In the genomic region with DNA sequence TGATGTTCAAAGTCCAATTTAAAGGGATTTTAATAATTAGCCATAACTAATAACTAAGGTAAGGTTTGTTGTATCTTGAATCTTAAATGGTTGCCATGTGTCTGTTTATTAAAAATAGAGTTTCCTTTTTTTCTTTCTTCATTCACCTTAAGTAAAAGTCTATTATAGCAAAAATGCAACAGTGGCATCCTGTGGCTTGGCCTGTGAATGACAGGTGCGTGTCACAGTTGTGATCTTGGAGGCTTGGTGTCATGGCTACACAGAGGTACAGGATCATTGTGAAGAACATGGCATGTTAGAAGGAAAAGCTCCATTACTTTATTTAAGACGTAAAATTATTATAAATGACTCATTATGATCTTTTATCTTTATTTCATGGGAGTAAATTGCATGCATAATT, we compare ENCODE assay signal across 12 cellular contexts.
DNase-seq lines count a peak whose midpoint lies in the region; ATAC-seq, FAIRE-seq and TF ChIP-seq lines count a peak whose summit lies in the region.
"Had no signal": no experiment of that assay in that cellular context is flagged by ENCODE, and none has a peak within 500 bp of the region (broad histone marks: within the 10 kb centered on the region; RNA-seq: fewer than 3 reads in every experiment).

No MANE protein-coding gene starts in this region.

- H3K27ac Mint-ChIP-seq in MCF 10A (ENCODE audit: low read depth, unreplicated experiment): no peak overlapping the region
- H3K27ac Mint-ChIP-seq: activated naive CD4-positive, alpha-beta T cell treated with anti-CD3 and anti-CD28 coated beads, Interleukin-2, amount 50 U/mL, for 72 hours; CD4-positive, CD25-positive, alpha-beta regulatory T cell had no signal

- H3K79me2 ChIP-seq in GM23248 (ENCODE audit: insufficient read depth): no peaks in the 10 kb centered on the region

- no peaks in the 10 kb centered on the region for H3K9me2 ChIP-seq in GM23248 (ENCODE audit: insufficient read depth)

- in situ Hi-C loops in GM23248 (cut with MboI): no loop called here

- DNase-seq in MCF 10A (ENCODE audit: unreplicated experiment): peak; percentile 29
- DNase-seq in breast epithelium (ENCODE audit: low spot score in 2 of 2): no peak
- DNase-seq in NCI-H748 treated with DMSO at 0.1 percent for 48 hours (lab: John Stamatoyannopoulos, UW): peak; percentile 27
- peak; percentile 85 for DNase-seq in small intestine
- no peak for DNase-seq in GM23248
- no peak for DNase-seq in hippocampal formation (lab: John Stamatoyannopoulos, UW)
- no peak for DNase-seq in SW 1271 (lab: John Stamatoyannopoulos, UW)
- DNase-seq: stimulated activated CD8-positive, alpha-beta memory T cell treated with anti-CD3 and anti-CD28 coated beads, Interleukin-4, amount 100 ng/mL, for 48 hours had no signal

- H3K27me3 Mint-ChIP-seq in MCF 10A (ENCODE audit: insufficient read depth, unreplicated experiment): no peaks in the 10 kb centered on the region

- H3K27me3 ChIP-seq in breast epithelium (no peaks in the 10 kb centered on the region), small intestine (ENCODE audit: control insufficient read depth in 2 of 2, insufficient read depth in 2 of 2, low read length in 2 of 2) (no peaks in the 10 kb centered on the region), GM23248 (replicated peaks; ENCODE audit: insufficient read depth) (peaks cover 3% of the 10 kb centered on the region)

- TF ChIP-seq POLR2A in breast epithelium (IDR thresholded peaks at IDR 0.05): no peak

- no peak overlapping the region for H3K4me3 Mint-ChIP-seq in MCF 10A (ENCODE audit: unreplicated experiment)
- H3K4me3 Mint-ChIP-seq: neural crest cell had no signal

- H3K27ac ChIP-seq in breast epithelium (no peak overlapping the region), small intestine (ENCODE audit: low read depth in 1 of 2, low read length in 1 of 2) (no peak overlapping the region), GM23248 (no peak overlapping the region)

- intact Hi-C loops in MCF 10A (cut with micrococcal nuclease): loop anchor here (5.0 kb wide), 1 partner anchor 46 kb away; no protein-coding TSS in a partner anchor
- intact Hi-C loops in breast epithelium (cut with DNase I; ENCODE audit: low total_unique reads): no loop called here

- no peaks in the 10 kb centered on the region for H3F3A ChIP-seq in GM23248 (ENCODE audit: insufficient read depth)

- 18 to 59% (median 33%) methylated on average over 2 of the region's 2 CpGs for WGBS in small intestine, 3 donors
- 80 to 83% methylated on average over 2 of the region's 2 CpGs for WGBS in GM23248 (ENCODE audit: low coverage in 1 of 2, low lambda C conversion rate in 2 of 2, missing lambda C conversion rate in 2 of 2), 2 experiments

- H2AFZ ChIP-seq in GM23248: no peak overlapping the region

- CTCF ChIA-PET in MCF 10A (lab: Yijun Ruan, JAX): interaction anchor here (0.6 to 1.0 kb wide), 4 partner anchors 12 to 260 kb away, joined by 3 to 5 read pairs (median 4); no protein-coding TSS in a partner anchor

- H3K4me1 ChIP-seq in breast epithelium: no peaks in the 10 kb centered on the region
- H3K4me1 ChIP-seq in small intestine (ENCODE audit: control insufficient read depth in 2 of 2, insufficient read depth in 1 of 2, low read depth in 1 of 2, low read length in 1 of 2): no peaks in the 10 kb centered on the region
- 0 out of 2 replicates have a peak, but pooled peaks cover 4% of the 10 kb centered on the region for H3K4me1 ChIP-seq in GM23248 (ENCODE audit: insufficient read depth)

- peak; percentile 32 for ATAC-seq in HG02798 (IDR thresholded peaks at IDR 0.05; ENCODE audit: poor library complexity, unreplicated experiment)
- ATAC-seq: activated naive CD4-positive, alpha-beta T cell treated with anti-CD3 and anti-CD28 coated beads, Interleukin-2, amount 50 U/mL, for 72 hours had no signal

- H3K9me3 ChIP-seq in breast epithelium: no peaks in the 10 kb centered on the region
- H3K9me3 ChIP-seq in small intestine (ENCODE audit: control insufficient read depth, low read depth): no peaks in the 10 kb centered on the region
- no peaks in the 10 kb centered on the region for H3K9me3 ChIP-seq in GM23248 (ENCODE audit: low read depth)

- BruUV-seq in MCF 10A (replicated peaks; lab: Mats Ljungman, UMichigan): no TSS peak

- no peaks in the 10 kb centered on the region for H3K36me3 Mint-ChIP-seq in MCF 10A (ENCODE audit: insufficient read depth, unreplicated experiment)
- H3K36me3 Mint-ChIP-seq: activated naive CD4-positive, alpha-beta T cell treated with anti-CD3 and anti-CD28 coated beads, Interleukin-2, amount 50 U/mL, for 72 hours; CD4-positive, CD25-positive, alpha-beta regulatory T cell had no signal

- POLR2A ChIA-PET in MCF 10A (lab: Yijun Ruan, JAX): no interaction called here

- H3K9ac ChIP-seq in GM23248: no peak overlapping the region

- H3K4me1 Mint-ChIP-seq in MCF 10A (ENCODE audit: insufficient read depth, unreplicated experiment): peaks cover 12% of the 10 kb centered on the region

- no peaks in the 10 kb centered on the region for H3K9me3 Mint-ChIP-seq in MCF 10A (ENCODE audit: unreplicated experiment)
- H3K9me3 Mint-ChIP-seq: activated naive CD4-positive, alpha-beta T cell treated with anti-CD3 and anti-CD28 coated beads, Interleukin-2, amount 50 U/mL, for 72 hours had no signal

- H4K20me1 ChIP-seq in GM23248 (ENCODE audit: insufficient read depth): no peaks in the 10 kb centered on the region

- no peak overlapping the region for H3K4me2 ChIP-seq in GM23248 (ENCODE audit: unreplicated experiment)

- no peaks in the 10 kb centered on the region for H3K36me3 ChIP-seq in breast epithelium
- no peaks in the 10 kb centered on the region for H3K36me3 ChIP-seq in small intestine (ENCODE audit: control insufficient read depth in 2 of 2, insufficient read depth in 2 of 2, low read length in 2 of 2)
- no peaks in the 10 kb centered on the region for H3K36me3 ChIP-seq in GM23248 (ENCODE audit: low read depth)

- TF ChIP-seq CTCF in MCF 10A (IDR thresholded peaks at IDR 0.05; ENCODE audit: unreplicated experiment) (peak; percentile 15), breast epithelium (IDR thresholded peaks at IDR 0.05) (no peak)

- H3K4me3 ChIP-seq in breast epithelium: no peak overlapping the region
- no peak overlapping the region for H3K4me3 ChIP-seq in small intestine (ENCODE audit: low read depth in 1 of 2, low read length in 2 of 2)
- no peak overlapping the region for H3K4me3 ChIP-seq in GM23248

- FAIRE-seq in small intestine (lab: Jason Lieb, UNC): peak; percentile 55

Comparison
In these comparisons a context has a peak if more than half of its experiments do, and no peak if none do; other contexts are left out.
1. DNase-seq: peak in MCF 10A (single experiment), NCI-H748 treated with DMSO at 0.1 percent for 48 hours (single experiment) and small intestine (single experiment); none in breast epithelium (0 of 2), GM23248 (single experiment), hippocampal formation (0 of 2) and SW 1271 (0 of 2).